ENCODE assay signal across 10 cellular contexts in genomic region chr2:177281400-177282021, GRCh38. TPM values are rescaled to one million over a fixed set of nuclear protein-coding genes. Genes with fewer than 3 reads are reported as not detected.
DNase-seq lines count a peak whose midpoint lies in the region; ATAC-seq and TF ChIP-seq lines count a peak whose summit lies in the region.
"Had no signal": no experiment of that assay in that cellular context is flagged by ENCODE, and none has a peak within 500 bp of the region (broad histone marks: within the 10 kb centered on the region; RNA-seq: fewer than 3 reads in every experiment).

No MANE protein-coding gene starts in this region.

- no peak for TF ChIP-seq POLR2A in heart left ventricle (IDR thresholded peaks at IDR 0.05)

- H3K4me3 ChIP-seq in BLaER1 treated with 17β-estradiol and CSF1 and Interleukin-3, amounts not matched to agents 10 nM and 100 nM: no peak overlapping the region
- H3K4me3 ChIP-seq in heart left ventricle: no peak overlapping the region

- ATAC-seq in GM21360 (IDR thresholded peaks at IDR 0.05; ENCODE audit: unreplicated experiment) (peak; percentile 60), HG03565 (IDR thresholded peaks at IDR 0.05; ENCODE audit: unreplicated experiment) (peak; percentile 69), heart left ventricle (peak; percentile 8 to 63 (median 22)), HG03280 (IDR thresholded peaks at IDR 0.05; ENCODE audit: unreplicated experiment) (no peak), HG02678 (IDR thresholded peaks at IDR 0.05; ENCODE audit: unreplicated experiment) (no peak)

- peaks cover 54 to 88% (median 73%) of the 10 kb centered on the region in 10 experiments for H3K4me1 ChIP-seq in BLaER1 treated with 17β-estradiol and CSF1 and Interleukin-3, amounts not matched to agents 10 nM and 100 nM
- H3K4me1 ChIP-seq in heart left ventricle: peaks cover 0 to 53% (median 23%) of the 10 kb centered on the region in 12 donors

- H3K36me3 ChIP-seq in BLaER1 treated with 17β-estradiol and CSF1 and Interleukin-3, amounts not matched to agents 10 nM and 100 nM: no peaks in the 10 kb centered on the region
- H3K36me3 ChIP-seq in heart left ventricle: no peaks in the 10 kb centered on the region

- TF ChIP-seq CTCF in heart left ventricle (IDR thresholded peaks at IDR 0.05): no peak

- no peaks in the 10 kb centered on the region for H4K20me1 ChIP-seq in BLaER1 treated with 17β-estradiol and CSF1 and Interleukin-3, amounts not matched to agents 10 nM and 100 nM

- WGBS in heart left ventricle, 4 donors: 89 to 95% (median 91%) methylated on average over 6 of the region's 6 CpGs

- H3K9ac ChIP-seq in BLaER1 treated with 17β-estradiol and CSF1 and Interleukin-3, amounts not matched to agents 10 nM and 100 nM: peak overlapping the region; percentile 71 to 84 (median 80)

- intact Hi-C loops in heart left ventricle (cut with DNase I): loop anchor here in 1 of 10 donors (5.0 kb wide), 1 partner anchor 51 kb away; no protein-coding TSS in a partner anchor

- peak overlapping the region; percentile 69 to 91 (median 79) for H3K4me2 ChIP-seq in BLaER1 treated with 17β-estradiol and CSF1 and Interleukin-3, amounts not matched to agents 10 nM and 100 nM

- peak in 1 of 5 donors; percentile 39 for DNase-seq in heart left ventricle
- DNase-seq in DMS53 (lab: John Stamatoyannopoulos, UW): no peak
- DNase-seq in COLO829 (ENCODE audit: low spot score): no peak
- DNase-seq: cortex of kidney, KG1 had no signal

- H3K27me3 ChIP-seq in BLaER1 treated with 17β-estradiol and CSF1 and Interleukin-3, amounts not matched to agents 10 nM and 100 nM: no peaks in the 10 kb centered on the region
- no peaks in the 10 kb centered on the region for H3K27me3 ChIP-seq in heart left ventricle

- no peaks in the 10 kb centered on the region for H3K9me3 ChIP-seq in BLaER1 treated with 17β-estradiol and CSF1 and Interleukin-3, amounts not matched to agents 10 nM and 100 nM (replicated peaks in 1 of 11)
- no peaks in the 10 kb centered on the region for H3K9me3 ChIP-seq in heart left ventricle

- H3K27ac ChIP-seq in BLaER1 treated with 17β-estradiol and CSF1 and Interleukin-3, amounts not matched to agents 10 nM and 100 nM: peak overlapping the region; percentile 82 to 98 (median 93)
- H3K27ac ChIP-seq in heart left ventricle: peak overlapping the region in 5 of 12 donors; percentile 1 to 71 (median 44)

RNA-seq across cellular contexts. Expression of gene NFE2L2, which starts 17.0 kb away (rescaled TPM):
- total RNA-seq in heart left ventricle: 10 to 100 TPM; 39.2 to 82.5 (median 59.4) TPM
- 10 to 100 TPM; 17.0 to 37.3 TPM for polyA plus RNA-seq in heart left ventricle

Comparison
In these comparisons a context has a peak if more than half of its experiments do, and no peak if none do; other contexts are left out.
1. ATAC-seq: peak in GM21360 (single experiment), HG03565 (single experiment) and heart left ventricle (4 of 4); none in HG03280 (single experiment) and HG02678 (single experiment).